In the genomic region with DNA sequence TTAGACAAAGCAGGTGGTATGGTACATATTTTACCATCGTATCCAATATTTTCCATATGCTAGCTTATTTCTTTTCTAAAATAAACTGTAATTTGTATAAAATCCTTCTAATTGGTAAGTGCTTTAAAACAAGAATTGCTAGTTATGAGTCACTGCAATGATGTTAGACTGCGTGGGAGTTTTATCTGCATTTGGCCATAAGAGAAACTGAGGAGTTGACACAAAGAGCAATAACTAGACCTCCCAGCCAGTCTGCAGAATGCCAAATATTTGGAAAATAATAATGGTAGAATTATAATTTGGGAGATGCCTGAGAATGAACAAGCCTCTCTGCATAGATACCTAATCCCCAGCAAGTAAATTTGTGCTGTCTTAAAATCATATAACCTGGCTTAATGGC, we compare ENCODE assay signal across 21 cellular contexts.
DNase-seq lines count a peak whose midpoint lies in the region; ATAC-seq and TF ChIP-seq lines count a peak whose summit lies in the region.
"Had no signal": no experiment of that assay in that cellular context is flagged by ENCODE, and none has a peak within 500 bp of the region (broad histone marks: within the 10 kb centered on the region; RNA-seq: fewer than 3 reads in every experiment).

No MANE protein-coding gene starts in this region.

- H3K4me1 ChIP-seq in PC-3 (ENCODE audit: insufficient read depth, low read length) (no peaks in the 10 kb centered on the region), mesenchymal stem cell (ENCODE audit: control insufficient read depth, insufficient read depth, low read depth, low read length) (peaks cover 4% of the 10 kb centered on the region)
- H3K4me1 ChIP-seq: Caco-2 had no signal

- BruUV-seq in PC-3 (replicated peaks; lab: Mats Ljungman, UMichigan) = no TSS peak

- H3K9ac ChIP-seq in PC-3 (ENCODE audit: low read length) (no peak overlapping the region), mesenchymal stem cell (ENCODE audit: low read length) (no peak overlapping the region)

- no peaks in the 10 kb centered on the region for H3K9me2 ChIP-seq in PC-3 (replicated peaks; ENCODE audit: low read length)

- POLR2A ChIA-PET in PC-3 (lab: Charles Lee; ENCODE audit: unreplicated experiment) (no interaction called here), GM10248 (lab: Yijun Ruan, JAX) (no interaction called here)

- H3K14ac ChIP-seq in mesenchymal stem cell (ENCODE audit: low read length in 2 of 2) = no peak overlapping the region

- H3K36me3 ChIP-seq in PC-3 (ENCODE audit: low read depth, low read length) (no peaks in the 10 kb centered on the region), mesenchymal stem cell (ENCODE audit: control insufficient read depth in 1 of 2, insufficient read depth in 2 of 2, low read depth in 1 of 2, low read length in 2 of 2) (no peaks in the 10 kb centered on the region)
- H3K36me3 ChIP-seq: SJCRH30 had no signal

- H3K23ac ChIP-seq in mesenchymal stem cell (ENCODE audit: low read length in 2 of 2) = no peak overlapping the region

- no peak overlapping the region for H3K27ac ChIP-seq in PC-3 (ENCODE audit: low read length)
- H3K27ac ChIP-seq in mesenchymal stem cell (ENCODE audit: low read length, poor library complexity, severe bottlenecking) = no peak overlapping the region
- H3K27ac ChIP-seq: HL-60, SJCRH30 had no signal

- H3K18ac ChIP-seq in mesenchymal stem cell (ENCODE audit: low read depth in 1 of 2, low read length in 2 of 2) = no peak overlapping the region

- H3K4me3 ChIP-seq in PC-3 (ENCODE audit: low read length) (no peak overlapping the region), choroid plexus epithelial cell (ENCODE audit: low read depth, low read length) (no peak overlapping the region), mesenchymal stem cell (ENCODE audit: insufficient read depth in 1 of 2, low read depth in 1 of 2, low read length in 2 of 2) (no peak overlapping the region)
- H3K4me3 ChIP-seq: SJCRH30 had no signal

- CTCF ChIA-PET in PC-3 (lab: Charles Lee) = no interaction called here
- CTCF ChIA-PET in GM10248 (lab: Yijun Ruan, JAX) = interaction anchor here (2.2 to 2.6 kb wide), 2 partner anchors 11 to 13 kb away, joined by 6 to 8 read pairs; no protein-coding TSS in a partner anchor

- no peak overlapping the region for H2AFZ ChIP-seq in PC-3 (ENCODE audit: low read length)
- no peak overlapping the region for H2AFZ ChIP-seq in mesenchymal stem cell (ENCODE audit: low read depth, low read length)

- H3K4me2 ChIP-seq in PC-3 (ENCODE audit: low read length) (no peak overlapping the region), mesenchymal stem cell (ENCODE audit: low read length, poor library complexity, severe bottlenecking) (no peak overlapping the region)

- TF ChIP-seq CTCF in PC-3 (conservative IDR thresholded peaks at IDR 0.05; ENCODE audit: low read depth, low read length) (no peak), choroid plexus epithelial cell (conservative IDR thresholded peaks at IDR 0.05; ENCODE audit: low read depth, low read length) (no peak), GM10248 (IDR thresholded peaks at IDR 0.05; ENCODE audit: control extremely low read depth, extremely low read depth, low read depth, missing control alignments) (no peak)

- H3K79me2 ChIP-seq in PC-3 (ENCODE audit: low read length) = no peaks in the 10 kb centered on the region

- H3F3A ChIP-seq in PC-3 (ENCODE audit: low read length, unreplicated experiment) = no peaks in the 10 kb centered on the region

- no peak overlapping the region for H4K8ac ChIP-seq in mesenchymal stem cell (ENCODE audit: low read length)

- no peak overlapping the region for H4K91ac ChIP-seq in mesenchymal stem cell (ENCODE audit: low read length)

- no peak overlapping the region for H2AK5ac ChIP-seq in mesenchymal stem cell (ENCODE audit: low read length, severe bottlenecking)

- no peaks in the 10 kb centered on the region for H4K20me1 ChIP-seq in PC-3 (ENCODE audit: low read length)

- H2BK120ac ChIP-seq in mesenchymal stem cell (ENCODE audit: low read depth, low read length) = no peak overlapping the region

- DNase-seq in Ammon's horn (ENCODE audit: low spot score) (peak; percentile 15), PC-3 (peak; percentile 30), choroid plexus epithelial cell (ENCODE audit: low read depth) (peak; percentile 78), mesenchymal stem cell (peak; percentile 31), GM10248 (ENCODE audit: extremely low spot score) (no peak), NCI-H748 (lab: John Stamatoyannopoulos, UW; ENCODE audit: unreplicated experiment) (no peak)
- DNase-seq in activated CD4-positive, alpha-beta T cell treated with anti-CD3 and anti-CD28 coated beads, Interleukin-2, amount 50 U/mL, for 1 hour = no peak
- DNase-seq: ACHN; Caco-2; CD4-positive, CD25-positive, alpha-beta regulatory T cell; DMS153; MV-4-11; NCI-H1417; NCI-H187 treated with DMSO at 0.1 percent for 48 hours; NCI-H446; NCI-H69; NK-92 treated with Interleukin-12 subunit alpha and Interleukin-12 subunit beta, amount 100 ng/mL, for 24 hours; RPMI8226; SJCRH30 had no signal

- WGBS in mesenchymal stem cell = 58% methylated on average over 1 of the region's 2 CpGs

- no peak overlapping the region for H2BK5ac ChIP-seq in mesenchymal stem cell (ENCODE audit: low read depth, low read length, poor library complexity, severe bottlenecking)

- H3K4ac ChIP-seq in mesenchymal stem cell (ENCODE audit: low read depth in 1 of 2, low read length in 2 of 2) = no peak overlapping the region

- ATAC-seq in PC-3 (no peak), GM21825 (IDR thresholded peaks at IDR 0.05; ENCODE audit: unreplicated experiment) (no peak)

- H3K9me3 ChIP-seq in PC-3 (ENCODE audit: low read length) (no peaks in the 10 kb centered on the region), mesenchymal stem cell (ENCODE audit: control insufficient read depth, low read length) (no peaks in the 10 kb centered on the region)
- H3K9me3 ChIP-seq: Caco-2, SJCRH30 had no signal

- intact Hi-C loops in PC-3 (cut with micrococcal nuclease) = no loop called here

- no peaks in the 10 kb centered on the region for H3K79me1 ChIP-seq in mesenchymal stem cell (replicated peaks; ENCODE audit: low read length, poor library complexity, severe bottlenecking)

- H3K27me3 ChIP-seq in PC-3 (ENCODE audit: low read length) = no peaks in the 10 kb centered on the region
- H3K27me3 ChIP-seq in mesenchymal stem cell (ENCODE audit: control insufficient read depth in 1 of 2, insufficient read depth in 1 of 2, low read length in 2 of 2) = no peaks in the 10 kb centered on the region
- H3K27me3 ChIP-seq: SJCRH30 had no signal

- H2BK12ac ChIP-seq in mesenchymal stem cell (ENCODE audit: low read length in 2 of 2) = no peak overlapping the region

- H2BK15ac ChIP-seq in mesenchymal stem cell (ENCODE audit: low read depth, poor library complexity, severe bottlenecking) = no peak overlapping the region

Comparison
In these comparisons a context has a peak if more than half of its experiments do, and no peak if none do; other contexts are left out.
1. DNase-seq: peak in Ammon's horn (single experiment), PC-3 (single experiment), choroid plexus epithelial cell (single experiment) and mesenchymal stem cell (single experiment); none in GM10248 (single experiment), activated CD4-positive, alpha-beta T cell treated with anti-CD3 and anti-CD28 coated beads, Interleukin-2, amount 50 U/mL, for 1 hour (single experiment) and NCI-H748 (single experiment).